ENCODE assay signal across 8 cellular contexts in the genomic region with DNA sequence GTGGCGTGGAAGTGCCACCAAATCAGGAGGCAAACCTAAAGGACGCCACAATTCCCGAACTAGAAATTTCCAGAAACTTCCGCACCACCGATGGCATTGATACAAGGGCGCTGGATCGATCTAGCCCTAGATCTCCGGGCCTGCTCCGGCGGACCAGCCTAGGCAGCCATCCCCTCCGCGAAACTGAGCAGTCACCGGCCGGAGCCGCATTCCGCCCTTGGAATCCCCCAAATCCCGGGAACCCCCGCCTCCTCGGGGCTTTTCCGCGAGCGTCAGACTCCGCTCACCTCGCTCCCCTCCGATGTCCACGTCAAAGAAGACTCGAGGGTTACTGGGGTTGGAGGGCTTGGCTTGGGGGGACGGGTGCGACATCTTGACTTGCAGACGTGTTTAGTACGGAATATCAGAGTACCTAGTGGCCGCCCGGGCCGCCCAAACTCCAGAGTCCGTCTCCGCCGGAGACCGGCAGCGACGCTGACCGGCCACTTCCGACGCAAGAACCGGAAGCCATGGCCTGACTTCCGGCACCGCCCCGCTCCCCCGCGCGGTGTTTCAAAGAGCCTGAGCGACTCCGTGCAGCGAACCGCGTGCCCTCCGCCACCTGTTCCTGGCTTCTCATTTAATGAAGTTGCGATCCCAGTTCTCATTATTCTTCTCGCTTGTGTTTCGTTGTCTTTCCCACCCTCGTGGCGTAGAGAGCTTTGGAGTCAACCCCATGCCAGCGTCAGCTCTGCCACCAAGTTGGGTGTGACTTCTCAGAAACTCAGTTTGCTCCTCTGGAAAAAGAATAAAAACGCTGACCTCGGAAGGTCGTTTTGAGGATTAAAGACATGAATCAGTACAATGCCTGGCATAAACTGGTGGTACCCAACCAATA. TPM values are rescaled to one million over a fixed set of nuclear protein-coding genes. Genes with fewer than 3 reads are reported as not detected.
DNase-seq lines count a peak whose midpoint lies in the region; ATAC-seq and TF ChIP-seq lines count a peak whose summit lies in the region.

A gene (minus strand): TSS at position 480 of the 877 bp plus-strand sequence. CDS start 108 bp downstream, at position 372.

- H3K4me3 Mint-ChIP-seq in activated naive CD8-positive, alpha-beta T cell treated with anti-CD3 and anti-CD28 coated beads, Interleukin-2, amount 10 ng/mL, durations not matched to agents 7 days and 5 days: peak within 1 kb of the TSS; percentile 95
- peak within 1 kb of the TSS; percentile 99 for H3K4me3 Mint-ChIP-seq in osteocyte (ENCODE audit: unreplicated experiment)

- H3K9me2 ChIP-seq in SU-DHL-6 (replicated peaks; ENCODE audit: insufficient read depth, low read length): no peaks in the 10 kb centered on the region

- peaks cover 23% of the 10 kb centered on the region for H3K4me1 Mint-ChIP-seq in activated naive CD8-positive, alpha-beta T cell treated with anti-CD3 and anti-CD28 coated beads, Interleukin-2, amount 10 ng/mL, durations not matched to agents 7 days and 5 days
- peaks cover 16% of the 10 kb centered on the region for H3K4me1 Mint-ChIP-seq in osteocyte (ENCODE audit: unreplicated experiment)

- no peaks in the 10 kb centered on the region for H4K20me1 ChIP-seq in SU-DHL-6 (ENCODE audit: low read depth, low read length)

- TF ChIP-seq POLR2A in GM10847 (IDR thresholded peaks at IDR 0.05; ENCODE audit: extremely low read depth, insufficient read length): peak; percentile 84

- peaks cover 10% of the 10 kb centered on the region in 2 donors for H3K4me1 ChIP-seq in thoracic aorta (ENCODE audit: control insufficient read depth in 1 of 2, low read depth in 2 of 2)

- H3K79me2 ChIP-seq in SU-DHL-6 (ENCODE audit: insufficient read depth, low read length): peaks cover 24% of the 10 kb centered on the region

- H3K27me3 Mint-ChIP-seq in activated naive CD8-positive, alpha-beta T cell treated with anti-CD3 and anti-CD28 coated beads, Interleukin-2, amount 10 ng/mL, durations not matched to agents 7 days and 5 days: no peaks in the 10 kb centered on the region
- peaks cover 10% of the 10 kb centered on the region for H3K27me3 Mint-ChIP-seq in osteocyte (ENCODE audit: unreplicated experiment)

- H3K36me3 ChIP-seq in SU-DHL-6 (ENCODE audit: low read length) (peaks cover 7% of the 10 kb centered on the region; the same call in 1 of the 2 replicates), thoracic aorta (peaks cover 9% of the 10 kb centered on the region)

- peak within 1 kb of the TSS; percentile 91 for H3K9ac ChIP-seq in SU-DHL-6 (ENCODE audit: low read length)

- POLR2A ChIA-PET in activated naive CD8-positive, alpha-beta T cell treated with anti-CD3 and anti-CD28 coated beads, Interleukin-2, amount 10 ng/mL, durations not matched to agents 7 days and 5 days (lab: Charles Lee): interaction anchor here (0.7 kb wide), 1 partner anchor 10 kb away, joined by 3 read pairs; no protein-coding TSS in a partner anchor

- no peaks in the 10 kb centered on the region for H3F3A ChIP-seq in SU-DHL-6 (ENCODE audit: insufficient read depth)

- H3K27me3 ChIP-seq in SU-DHL-6 (ENCODE audit: low read length): no peaks in the 10 kb centered on the region
- no peaks in the 10 kb centered on the region for H3K27me3 ChIP-seq in thoracic aorta (replicated peaks; ENCODE audit: insufficient read depth)

- DNase-seq in NCI-H1092 (lab: John Stamatoyannopoulos, UW) (peak; percentile 67), head of caudate nucleus (peak; percentile 64 to 93 (median 86)), osteocyte (ENCODE audit: extremely low spot score, unreplicated experiment) (peak; percentile 90), thoracic aorta (ENCODE audit: low spot score) (peak; percentile 18)
- peak; percentile 87 for DNase-seq in activated naive CD8-positive, alpha-beta T cell treated with anti-CD3 and anti-CD28 coated beads, Interleukin-2, amount 10 ng/mL, durations not matched to agents 7 days and 5 days

- no peaks in the 10 kb centered on the region for H3K9me3 ChIP-seq in SU-DHL-6 (ENCODE audit: insufficient read depth, low read length)
- no peaks in the 10 kb centered on the region for H3K9me3 ChIP-seq in thoracic aorta

- peaks cover 20% of the 10 kb centered on the region for H3K36me3 Mint-ChIP-seq in activated naive CD8-positive, alpha-beta T cell treated with anti-CD3 and anti-CD28 coated beads, Interleukin-2, amount 10 ng/mL, durations not matched to agents 7 days and 5 days
- H3K36me3 Mint-ChIP-seq in osteocyte (ENCODE audit: unreplicated experiment): peaks cover 13% of the 10 kb centered on the region

- peak within 1 kb of the TSS; percentile 70 for H3K4me2 ChIP-seq in SU-DHL-6 (ENCODE audit: low read depth, low read length, poor library complexity, severe bottlenecking)

- peak within 1 kb of the TSS; percentile 96 for H3K27ac Mint-ChIP-seq in activated naive CD8-positive, alpha-beta T cell treated with anti-CD3 and anti-CD28 coated beads, Interleukin-2, amount 10 ng/mL, durations not matched to agents 7 days and 5 days
- H3K27ac Mint-ChIP-seq in osteocyte (ENCODE audit: unreplicated experiment): peak within 1 kb of the TSS; percentile 99

- intact Hi-C loops in head of caudate nucleus (cut with DNase I): loop anchor here (10.0 kb wide), 1 partner anchor 482 kb away; no protein-coding TSS in a partner anchor

- H3K27ac ChIP-seq in SU-DHL-6 (ENCODE audit: low read depth, low read length) (peak within 1 kb of the TSS; percentile 43), thoracic aorta (peak within 1 kb of the TSS; percentile 85 to 86)

- peak; percentile 97 for ATAC-seq in HG02610 (IDR thresholded peaks at IDR 0.05; ENCODE audit: unreplicated experiment)
- ATAC-seq in activated naive CD8-positive, alpha-beta T cell treated with anti-CD3 and anti-CD28 coated beads, Interleukin-2, amount 10 ng/mL, durations not matched to agents 7 days and 5 days (ENCODE audit: low read depth): peak; percentile 92
- ATAC-seq in thoracic aorta (ENCODE audit: insufficient number of reproducible peaks, low FRiP score, low read depth): peak; percentile 88

- peak within 1 kb of the TSS; percentile 87 for H2AFZ ChIP-seq in SU-DHL-6 (ENCODE audit: low read depth, low read length, severe bottlenecking)

- TF ChIP-seq CTCF in SU-DHL-6 (IDR thresholded peaks at IDR 0.05; ENCODE audit: insufficient read depth, low read length, poor library complexity, severe bottlenecking) (no peak), osteocyte (IDR thresholded peaks at IDR 0.05) (no peak), thoracic aorta (IDR thresholded peaks at IDR 0.05) (no peak)

- no peaks in the 10 kb centered on the region for H3K9me3 Mint-ChIP-seq in activated naive CD8-positive, alpha-beta T cell treated with anti-CD3 and anti-CD28 coated beads, Interleukin-2, amount 10 ng/mL, durations not matched to agents 7 days and 5 days
- H3K9me3 Mint-ChIP-seq in osteocyte (ENCODE audit: unreplicated experiment): no peaks in the 10 kb centered on the region

- H3K4me3 ChIP-seq in SU-DHL-6 (ENCODE audit: insufficient read depth, low read length, poor library complexity, severe bottlenecking): peak within 1 kb of the TSS; percentile 86
- H3K4me3 ChIP-seq in thoracic aorta: peak within 1 kb of the TSS; percentile 97

RNA-seq across cellular contexts. Expression of the gene that starts here (rescaled TPM):
- 10 to 100 TPM; 31.5 to 34.5 TPM for total RNA-seq in activated naive CD8-positive, alpha-beta T cell treated with anti-CD3 and anti-CD28 coated beads, Interleukin-2, amount 10 ng/mL, durations not matched to agents 7 days and 5 days
- total RNA-seq in osteocyte (19.0 and 20.5 TPM in 2 replicates), thoracic aorta (10 to 100 TPM in 1 of 2 donors, 1 to 10 TPM in 1; 8.3 to 12.8 TPM)

Comparison
In these comparisons a context has a peak if more than half of its experiments do, and no peak if none do; other contexts are left out.
1. Peak in every context shown above with its lines: DNase-seq, ATAC-seq, H3K4me3 ChIP-seq and H3K27ac ChIP-seq.
2. DNase-seq: peak in every context shown above with its lines; median percentile 90 in osteocyte; 87 in activated naive CD8-positive, alpha-beta T cell treated with anti-CD3 and anti-CD28 coated beads, Interleukin-2, amount 10 ng/mL, durations not matched to agents 7 days and 5 days; 86 in head of caudate nucleus; 67 in NCI-H1092; 18 in thoracic aorta.